In genomic region chr6:19327684-19328083, GRCh38 we compare ENCODE assay signal across 22 cellular contexts.
DNase-seq lines count a peak whose midpoint lies in the region; ATAC-seq, FAIRE-seq and TF ChIP-seq lines count a peak whose summit lies in the region.
"Had no signal": no experiment of that assay in that cellular context is flagged by ENCODE, and none has a peak within 500 bp of the region (broad histone marks: within the 10 kb centered on the region; RNA-seq: fewer than 3 reads in every experiment).

No MANE protein-coding gene starts in this region.

- no peak overlapping the region for H3K4me3 ChIP-seq in kidney (ENCODE audit: low read length in 2 of 2)
- no peak overlapping the region for H3K4me3 ChIP-seq in uterus
- H3K4me3 ChIP-seq: hepatocyte, K562, spleen had no signal

- no peak for FAIRE-seq in kidney (lab: Jason Lieb, UNC)
- FAIRE-seq: A204.1, bronchial epithelial cell, K562 had no signal

- ATAC-seq in HG03039 (IDR thresholded peaks at IDR 0.05; ENCODE audit: unreplicated experiment) = no peak
- ATAC-seq: activated naive CD4-positive, alpha-beta T cell treated with anti-CD3 and anti-CD28 coated beads, Interleukin-2, amount 50 U/mL, for 72 hours; K562; stimulated activated effector memory CD8-positive, alpha-beta T cell treated with anti-CD3 and anti-CD28 coated beads, Interleukin-12 subunit alpha, Interleukin-12 subunit beta, amount 100 ng/mL, for 72 hours had no signal

- H3K36me3 ChIP-seq in kidney (ENCODE audit: control insufficient read depth in 1 of 2, insufficient read depth in 2 of 2, low read length in 2 of 2) (no peaks in the 10 kb centered on the region), uterus (no peaks in the 10 kb centered on the region)
- H3K36me3 ChIP-seq: spleen had no signal

- TF ChIP-seq CTCF in kidney (IDR thresholded peaks at IDR 0.05; ENCODE audit: borderline replicate concordance, extremely low read depth, insufficient read depth) (no peak), uterus (IDR thresholded peaks at IDR 0.05) (no peak), GM13977 (IDR thresholded peaks at IDR 0.05; ENCODE audit: extremely low read depth, insufficient read depth, missing control alignments) (no peak)

- in situ Hi-C loops in GM13977 (cut with MboI; ENCODE audit: low pct_unique_long_range_greater_than_20kb, low sequenced_read_pairs, unreplicated experiment) = no loop called here

- no peak for TF ChIP-seq POLR2A in uterus (IDR thresholded peaks at IDR 0.05)

- H3K9ac ChIP-seq in kidney (ENCODE audit: low read length in 2 of 2) = no peak overlapping the region
- H3K9ac ChIP-seq: parathyroid adenoma had no signal

- H3K9me3 ChIP-seq in kidney (ENCODE audit: control insufficient read depth in 1 of 2, low read length in 2 of 2) (no peaks in the 10 kb centered on the region), uterus (no peaks in the 10 kb centered on the region)
- H3K9me3 ChIP-seq: spleen had no signal

- intact Hi-C loops in kidney (cut with DNase I) = no loop called here
- intact Hi-C loops in uterus (cut with DNase I; ENCODE audit: low total_unique reads) = no loop called here

- DNase-seq in NCI-H345 (lab: John Stamatoyannopoulos, UW) (peak; percentile 28), NCI-H345 treated with DMSO at 0.1 percent for 48 hours (lab: John Stamatoyannopoulos, UW; ENCODE audit: unreplicated experiment) (no peak), NCI-H526 (lab: John Stamatoyannopoulos, UW) (peak; percentile 57 to 60), kidney (peak; percentile 76), uterus (peak; percentile 24 to 64), GM13977 (ENCODE audit: low spot score) (no peak), NCI-H2107 (lab: John Stamatoyannopoulos, UW) (no peak)
- DNase-seq: activated CD4-positive, alpha-beta T cell treated with anti-CD3 and anti-CD28 coated beads, Interleukin-2, amount 50 U/mL, for 48 hours; activated T-cell treated with anti-CD3 and anti-CD28 coated beads, Interleukin-2, amount 50 U/mL, for 24 hours; CD4-positive, alpha-beta memory T cell; left cardiac atrium; NCI-H1048; NCI-H748 treated with DMSO at 0.1 percent for 48 hours; spleen had no signal

- H3K27me3 ChIP-seq in uterus = no peaks in the 10 kb centered on the region
- H3K27me3 ChIP-seq: hepatocyte, spleen had no signal

- H3K4me1 ChIP-seq in kidney (ENCODE audit: control insufficient read depth in 1 of 2, insufficient read depth in 1 of 2, low read depth in 1 of 2, low read length in 2 of 2) = peaks cover 0 to 1% of the 10 kb centered on the region in 2 donors
- H3K4me1 ChIP-seq in uterus = no peaks in the 10 kb centered on the region
- H3K4me1 ChIP-seq: parathyroid adenoma, spleen had no signal

- no peak overlapping the region for H3K27ac ChIP-seq in kidney (ENCODE audit: low read depth in 2 of 2, low read length in 2 of 2)
- peak overlapping the region; percentile 25 to 35 for H3K27ac ChIP-seq in uterus
- H3K27ac ChIP-seq: hepatocyte, parathyroid adenoma had no signal

Comparison
In these comparisons a context has a peak if more than half of its experiments do, and no peak if none do; other contexts are left out.
1. DNase-seq: peak in NCI-H345 (single experiment), NCI-H526 (2 of 2), kidney (single experiment) and uterus (2 of 2); none in NCI-H345 treated with DMSO at 0.1 percent for 48 hours (single experiment), GM13977 (single experiment) and NCI-H2107 (single experiment).
2. H3K27ac ChIP-seq: peak in uterus (2 of 2); none in kidney (0 of 2).